In the genomic region with DNA sequence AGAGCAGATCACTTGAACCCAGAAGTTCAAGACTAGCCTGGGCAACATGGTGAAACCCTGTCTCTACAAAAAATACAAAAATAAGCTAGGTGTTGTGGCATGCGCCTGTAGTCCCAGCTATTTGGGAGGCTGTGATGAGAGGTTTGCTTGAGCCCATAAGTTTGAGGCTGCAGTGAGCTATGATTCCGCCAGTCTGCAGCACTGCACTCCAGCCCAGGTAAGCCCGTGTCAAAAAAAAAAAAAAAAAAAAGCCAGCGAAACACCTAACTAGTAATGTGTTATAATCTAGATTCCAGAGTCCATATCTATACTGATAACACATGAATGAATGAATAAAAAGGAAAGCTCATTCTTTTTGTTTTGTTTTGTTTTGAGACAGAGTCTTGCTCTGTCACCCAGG, we compare ENCODE assay signal across 20 cellular contexts.
"Had no signal": no experiment of that assay in that cellular context is flagged by ENCODE, and none has a peak within 500 bp of the region (broad histone marks: within the 10 kb centered on the region; RNA-seq: fewer than 3 reads in every experiment).

No MANE protein-coding gene starts in this region.

- ATAC-seq: gastrocnemius medialis; left cardiac atrium; left ventricle myocardium superior; naive thymus-derived CD8-positive, alpha-beta T cell; psoas muscle; sciatic nerve; upper lobe of right lung had no signal

- H3K4me3 ChIP-seq: dorsolateral prefrontal cortex, esophagus muscularis mucosa, gastrocnemius medialis, heart right ventricle, psoas muscle, upper lobe of right lung, vagina had no signal

- DNase-seq: cortex of kidney; dorsolateral prefrontal cortex; effector CD8-positive, alpha-beta T cell; gastrocnemius medialis; heart right ventricle; immature natural killer cell; kidney; left cardiac atrium; left ventricle myocardium superior; mesendoderm; naive thymus-derived CD8-positive, alpha-beta T cell; psoas muscle; retina; stimulated activated CD4-positive, alpha-beta T cell treated with anti-CD3 and anti-CD28 coated beads, Interleukin-2, amount 100 ng/mL, for 24 hours; stimulated activated naive CD4-positive, alpha-beta T cell; upper lobe of right lung had no signal

- H3K27me3 ChIP-seq: dorsolateral prefrontal cortex, esophagus muscularis mucosa, gastrocnemius medialis, heart right ventricle, neutrophil, upper lobe of right lung, vagina had no signal

- H3K36me3 ChIP-seq: esophagus muscularis mucosa, gastrocnemius medialis, heart right ventricle, neutrophil, upper lobe of right lung, vagina had no signal

- H3K9me3 ChIP-seq: esophagus muscularis mucosa, gastrocnemius medialis, heart right ventricle, neutrophil, psoas muscle, upper lobe of right lung, vagina had no signal

- H3K27ac ChIP-seq: dorsolateral prefrontal cortex, esophagus muscularis mucosa, gastrocnemius medialis, neutrophil, psoas muscle, upper lobe of right lung, vagina had no signal

- H3K4me1 ChIP-seq: esophagus muscularis mucosa, psoas muscle, upper lobe of right lung, vagina had no signal
